ENCODE assay signal across 8 cellular contexts in genomic region chr1:206240288-206240687, GRCh38. TPM values are rescaled to one million over a fixed set of nuclear protein-coding genes. Genes with fewer than 3 reads are reported as not detected.
DNase-seq lines count a peak whose midpoint lies in the region; ATAC-seq and TF ChIP-seq lines count a peak whose summit lies in the region.
"Not testable (repeated sequence)": the region's sequence is repeated elsewhere in the genome, so short reads cannot be mapped to it uniquely, and the experiment has no call there.
"Had no signal": no experiment of that assay in that cellular context is flagged by ENCODE, and none has a peak within 500 bp of the region (broad histone marks: within the 10 kb centered on the region; RNA-seq: fewer than 3 reads in every experiment).

No MANE protein-coding gene starts in this region.

- H3K9me3 ChIP-seq in mucosa of descending colon = not testable (repeated sequence)

- not testable (repeated sequence) for H3K4me2 ChIP-seq in KMS-11

- TF ChIP-seq CTCF in KMS-11 (conservative IDR thresholded peaks at IDR 0.05; ENCODE audit: low read depth, low read length); choroid plexus epithelial cell (conservative IDR thresholded peaks at IDR 0.05; ENCODE audit: low read depth, low read length); mucosa of descending colon (IDR thresholded peaks at IDR 0.05): not testable (repeated sequence)

- not testable (repeated sequence) for H3K36me3 ChIP-seq in KMS-11 (ENCODE audit: insufficient read depth); mucosa of descending colon (ENCODE audit: low read depth)

- intact Hi-C loops in mucosa of descending colon (cut with DNase I, micrococcal nuclease) = not testable (repeated sequence)

- H3K4me3 ChIP-seq in KMS-11 (IDR thresholded peaks at IDR 0.05; ENCODE audit: insufficient read depth, low read depth, low read length); choroid plexus epithelial cell (ENCODE audit: low read depth, low read length); mucosa of descending colon: not testable (repeated sequence)

- peak; percentile 54 for ATAC-seq in GM18511 (IDR thresholded peaks at IDR 0.05; ENCODE audit: unreplicated experiment)
- ATAC-seq in GM21526 (IDR thresholded peaks at IDR 0.05; ENCODE audit: low FRiP score, unreplicated experiment) = peak; percentile 59
- peak; percentile 41 for ATAC-seq in HG03060 (IDR thresholded peaks at IDR 0.05; ENCODE audit: low read depth, unreplicated experiment)
- peak; percentile 69 for ATAC-seq in mucosa of descending colon

- peaks cover 34% of the 10 kb centered on the region for H3K4me1 ChIP-seq in KMS-11 (ENCODE audit: low read depth, poor library complexity, severe bottlenecking)
- H3K4me1 ChIP-seq in mucosa of descending colon (ENCODE audit: low read depth) = not testable (repeated sequence)

- peak overlapping the region; percentile 45; the same call in 1 of the 2 replicates for H3K27ac ChIP-seq in KMS-11

- H3K9ac ChIP-seq in KMS-11 = not testable (repeated sequence)

- not testable (repeated sequence) for H2AFZ ChIP-seq in KMS-11 (ENCODE audit: low read depth)

- not testable (repeated sequence) for H4K20me1 ChIP-seq in KMS-11 (ENCODE audit: insufficient read depth)

- H3K27me3 ChIP-seq in KMS-11 (ENCODE audit: insufficient read depth, low read depth) = not testable (repeated sequence)

- H3K79me2 ChIP-seq in KMS-11 (ENCODE audit: insufficient read depth, low read depth) = not testable (repeated sequence)

- peak; percentile 31 for DNase-seq in SIG-M5 (lab: John Stamatoyannopoulos, UW)
- DNase-seq in choroid plexus epithelial cell (ENCODE audit: low read depth) = peak; percentile 3
- DNase-seq in mucosa of descending colon = not testable (repeated sequence)

RNA-seq across cellular contexts. Expression of gene SRGAP2, which starts 36.9 kb away (rescaled TPM):
- 10 to 100 TPM; 14.7 to 39.8 (median 16.8) TPM for total RNA-seq in mucosa of descending colon

RNA-seq across cellular contexts. Expression of gene FAM72A, which starts 37.6 kb away (rescaled TPM):
- total RNA-seq in mucosa of descending colon = 1 to 10 TPM in 2 of 3 donors, under 1 TPM in 1; 0.84 to 3.1 (median 2.5) TPM
- total RNA-seq: left ventricle myocardium inferior had no signal
